ENCODE assay signal across 1 cellular context in genomic region chr15:65184944-65185717, GRCh38.
A peak's percentile ranks its signal among the peaks of the same experiment; 100 is the strongest.
TF ChIP-seq lines count a peak whose summit lies in the region.

TSS of gene CLPX (minus strand) at chr15:65185342. CDS start at chr15:65185153, 189 bp downstream.

TF ChIP-seq in WTC11, 78 proteins besides CTCF, POLR2A, EP300 and RAD21 (continued from another document):
- TF ChIP-seq FOXP4 (CRISPR knock-in tag; IDR thresholded peaks at IDR 0.05): peak; percentile 38; the same call in 1 of the 2 replicates
- TF ChIP-seq ETV6 (CRISPR knock-in tag; IDR thresholded peaks at IDR 0.05): no peak
- peak; percentile 62; the same call in 1 of the 2 replicates for TF ChIP-seq E2F1 (CRISPR knock-in tag; IDR thresholded peaks at IDR 0.05)
- peak; percentile 48; the same call in 1 of the 2 replicates for TF ChIP-seq SP1 (CRISPR knock-in tag; conservative IDR thresholded peaks at IDR 0.05)
- no peak for TF ChIP-seq JAZF1 (CRISPR knock-in tag; IDR thresholded peaks at IDR 0.05)
- TF ChIP-seq JUN (CRISPR knock-in tag; IDR thresholded peaks at IDR 0.05): 0 out of 2 replicates have a peak, but pooled peaks have one; percentile 39
- TF ChIP-seq TEAD4 (CRISPR knock-in tag; IDR thresholded peaks at IDR 0.05): 0 out of 2 replicates have a peak, but pooled peaks have one; percentile 60
- peak; percentile 59; the same call in 1 of the 2 replicates for TF ChIP-seq NR2C2 (CRISPR knock-in tag; IDR thresholded peaks at IDR 0.05)
- TF ChIP-seq ESRRA (CRISPR knock-in tag; IDR thresholded peaks at IDR 0.05; ENCODE audit: borderline replicate concordance): no peak
- TF ChIP-seq TP53 (CRISPR knock-in tag; IDR thresholded peaks at IDR 0.05): no peak
- TF ChIP-seq E2F5 (CRISPR knock-in tag; IDR thresholded peaks at IDR 0.05): 0 out of 2 replicates have a peak, but pooled peaks have one; percentile 29
- 0 out of 2 replicates have a peak, but pooled peaks have one; percentile 28 for TF ChIP-seq MYBL2 (CRISPR knock-in tag; IDR thresholded peaks at IDR 0.05)
- TF ChIP-seq ZNF281 (CRISPR knock-in tag; IDR thresholded peaks at IDR 0.05): no peak
TF ChIP-seq in WTC11: peak in this region for 16.
